27 cellular contexts compared by ENCODE assay signal in the genomic region with DNA sequence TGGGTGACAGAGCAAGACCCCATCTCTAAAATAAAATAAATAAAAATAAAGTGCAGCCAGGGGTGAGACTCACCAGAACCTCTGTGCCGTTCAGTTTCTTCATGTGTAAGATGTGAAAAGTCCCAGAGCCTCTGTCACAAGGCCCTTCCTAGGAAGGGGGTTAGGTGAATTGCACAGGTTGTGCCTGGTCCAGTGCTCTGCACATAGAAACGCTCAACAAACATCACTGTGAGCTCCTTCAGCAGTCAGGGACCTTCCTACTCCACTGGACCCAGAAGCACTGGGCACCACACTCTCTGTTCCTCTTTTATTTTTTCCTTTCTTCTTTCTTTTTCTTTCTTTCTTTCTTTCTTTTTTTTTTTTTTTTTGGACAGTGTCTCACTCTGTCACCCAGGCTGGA. TPM values are rescaled to one million over a fixed set of nuclear protein-coding genes. Genes with fewer than 3 reads are reported as not detected.
DNase-seq lines count a peak whose midpoint lies in the region; ATAC-seq, FAIRE-seq and TF ChIP-seq lines count a peak whose summit lies in the region.
"Had no signal": no experiment of that assay in that cellular context is flagged by ENCODE, and none has a peak within 500 bp of the region (broad histone marks: within the 10 kb centered on the region; RNA-seq: fewer than 3 reads in every experiment).

No MANE protein-coding gene starts in this region.

- no peak overlapping the region for H3K4me3 Mint-ChIP-seq in activated T-cell treated with anti-CD3 and anti-CD28 coated beads, Interleukin-2, amount 50 U/mL, for 4 hours
- H3K4me3 Mint-ChIP-seq: CD14-positive monocyte; CD4-positive, alpha-beta memory T cell; CD4-positive, CD25-positive, alpha-beta regulatory T cell; CD8-positive, alpha-beta memory T cell had no signal

- H3K4me1 Mint-ChIP-seq in activated T-cell treated with anti-CD3 and anti-CD28 coated beads, Interleukin-2, amount 50 U/mL, for 4 hours (ENCODE audit: low read depth) = no peaks in the 10 kb centered on the region
- H3K4me1 Mint-ChIP-seq: CD14-positive monocyte; CD4-positive, alpha-beta memory T cell; CD8-positive, alpha-beta memory T cell had no signal

- RAD21 ChIA-PET in GM12878 (lab: Charles Lee; ENCODE audit: unreplicated experiment) = no interaction called here

- no peak overlapping the region for H3K9ac ChIP-seq in GM12878 (ENCODE audit: control insufficient read depth, insufficient read depth, low read length)
- H3K9ac ChIP-seq: BLaER1 had no signal

- ATAC-seq in GM12878 = no peak
- ATAC-seq in activated T-cell treated with anti-CD3 and anti-CD28 coated beads, Interleukin-2, amount 50 U/mL, for 4 hours = no peak

- no peaks in the 10 kb centered on the region for H3K9me3 ChIP-seq in GM12878 (replicated peaks; ENCODE audit: control insufficient read depth, insufficient read depth, low read length)
- H3K9me3 ChIP-seq in spleen = no peaks in the 10 kb centered on the region
- H3K9me3 ChIP-seq in thyroid gland = no peaks in the 10 kb centered on the region
- H3K9me3 ChIP-seq: BE2C had no signal

- H3K79me2 ChIP-seq in GM12878 (ENCODE audit: control insufficient read depth, insufficient read depth, low read length) = no peaks in the 10 kb centered on the region

- no TSS peak for BruUV-seq in GM12878 (replicated peaks; lab: Mats Ljungman, UMichigan)

- SMC1A ChIA-PET in GM12878 (lab: Charles Lee; ENCODE audit: uncharacterized antibody, unreplicated experiment) = no interaction called here

- peaks cover 4% of the 10 kb centered on the region for H3K36me3 Mint-ChIP-seq in activated T-cell treated with anti-CD3 and anti-CD28 coated beads, Interleukin-2, amount 50 U/mL, for 4 hours (ENCODE audit: insufficient read depth)

- CTCF ChIA-PET in GM12878 (lab: Yijun Ruan, JAX) = no interaction called here

- H3K4me3 ChIP-seq in GM12878 = no peak overlapping the region
- H3K4me3 ChIP-seq in spleen = no peak overlapping the region
- no peak overlapping the region for H3K4me3 ChIP-seq in thyroid gland (replicated peaks in 1 of 3)
- H3K4me3 ChIP-seq: BLaER1 had no signal

- WGBS in GM12878 (ENCODE audit: insufficient coverage, insufficient replicate concordance, low lambda C conversion rate, missing lambda C conversion rate) = 63% methylated on average over 2 of the region's 2 CpGs
- 93 to 100% (median 96%) methylated on average over 2 of the region's 2 CpGs for WGBS in spleen, 5 donors
- 95 to 96% methylated on average over 2 of the region's 2 CpGs for WGBS in thyroid gland, 2 donors

- H3K4me2 ChIP-seq in GM12878 (ENCODE audit: control insufficient read depth, insufficient read depth) = no peak overlapping the region
- H3K4me2 ChIP-seq: BLaER1 had no signal

- H3K9me3 Mint-ChIP-seq in activated T-cell treated with anti-CD3 and anti-CD28 coated beads, Interleukin-2, amount 50 U/mL, for 4 hours = no peaks in the 10 kb centered on the region
- H3K9me3 Mint-ChIP-seq: CD4-positive, alpha-beta memory T cell; CD4-positive, CD25-positive, alpha-beta regulatory T cell; CD8-positive, alpha-beta memory T cell had no signal

- H3K27ac ChIP-seq in GM12878 (ENCODE audit: control insufficient read depth, insufficient read depth) (no peak overlapping the region), spleen (no peak overlapping the region), thyroid gland (no peak overlapping the region)
- H3K27ac ChIP-seq: BLaER1 had no signal

- TF ChIP-seq CTCF in GM12878 (IDR thresholded peaks at IDR 0.05 in 2 of 3, conservative IDR thresholded peaks at IDR 0.05 in 1 of 3; ENCODE audit: control insufficient read depth in 2 of 3, extremely low read depth in 1 of 3, insufficient read depth in 1 of 3, low read depth in 3 of 3, low read length in 3 of 3) (no peak), spleen (IDR thresholded peaks at IDR 0.05 in 8 of 11, conservative IDR thresholded peaks at IDR 0.05 in 3 of 11) (no peak), thyroid gland (IDR thresholded peaks at IDR 0.05) (no peak)

- H3K27me3 ChIP-seq in GM12878 (replicated peaks in 1 of 2; ENCODE audit: control insufficient read depth in 2 of 2, insufficient read depth in 2 of 2, low read length in 1 of 2) (no peaks in the 10 kb centered on the region), spleen (replicated peaks in 1 of 7) (no peaks in the 10 kb centered on the region), thyroid gland (no peaks in the 10 kb centered on the region)
- H3K27me3 ChIP-seq: BE2C, BLaER1 had no signal

- POLR2A ChIA-PET in GM12878 (lab: Charles Lee) = no interaction called here

- no peak overlapping the region for H2AFZ ChIP-seq in GM12878 (ENCODE audit: control insufficient read depth, low read depth, low read length)

- in situ Hi-C loops in GM12878 (cut with MboI) = no loop called here

- intact Hi-C loops in GM12878 (cut with micrococcal nuclease; ENCODE audit: unreplicated experiment) = no loop called here
- intact Hi-C loops in spleen (cut with DNase I; ENCODE audit: low total_unique reads) = no loop called here
- intact Hi-C loops in thyroid gland (cut with DNase I) = no loop called here

- TF ChIP-seq EP300 in GM12878 (IDR thresholded peaks at IDR 0.05; ENCODE audit: borderline replicate concordance in 1 of 2, control insufficient read depth in 1 of 2, low read depth in 2 of 2, low read length in 2 of 2) = no peak

- no peak for DNase-seq in GM12891 (ENCODE audit: insufficient read length, low spot score)
- DNase-seq in GM12878 (ENCODE audit: low read depth, low spot score) = no peak
- peak; percentile 7 for DNase-seq in spleen
- no peak for DNase-seq in NCI-H1694 (lab: John Stamatoyannopoulos, UW)
- DNase-seq in thyroid gland = no peak
- no peak for DNase-seq in activated T-cell treated with anti-CD3 and anti-CD28 coated beads, Interleukin-2, amount 50 U/mL, for 4 hours
- DNase-seq: 8988T; ACHN; BE2C; C1 segment of cervical spinal cord; CD4-positive, alpha-beta memory T cell; CD4-positive, CD25-positive, alpha-beta regulatory T cell; CD8-positive, alpha-beta memory T cell; COR-L47; DMS 273 treated with DMSO at 0.1 percent for 48 hours; DMS153; DMS53; DMS79; DND-41; EL; GDM1 had no signal

- no peaks in the 10 kb centered on the region for H4K20me1 ChIP-seq in GM12878 (ENCODE audit: control insufficient read depth, insufficient read depth)
- H4K20me1 ChIP-seq: BLaER1 had no signal

- no peak for TF ChIP-seq RAD21 in GM12878 (IDR thresholded peaks at IDR 0.05; ENCODE audit: insufficient read depth, low read depth, low read length)

- no peaks in the 10 kb centered on the region for H3K27me3 Mint-ChIP-seq in activated T-cell treated with anti-CD3 and anti-CD28 coated beads, Interleukin-2, amount 50 U/mL, for 4 hours (ENCODE audit: low read depth)
- H3K27me3 Mint-ChIP-seq: CD4-positive, alpha-beta memory T cell; CD4-positive, CD25-positive, alpha-beta regulatory T cell; CD8-positive, alpha-beta memory T cell had no signal

- H3K36me3 ChIP-seq in GM12878 (ENCODE audit: control insufficient read depth in 2 of 2, insufficient read depth in 2 of 2, low read length in 1 of 2) (no peaks in the 10 kb centered on the region; a peak in 1 of 4 replicates), spleen (peaks cover 0 to 3% (median 0%) of the 10 kb centered on the region in 6 donors), thyroid gland (no peaks in the 10 kb centered on the region)
- H3K36me3 ChIP-seq: BE2C had no signal

- no peaks in the 10 kb centered on the region for H3K4me1 ChIP-seq in GM12878 (ENCODE audit: control insufficient read depth, insufficient read depth, low read length)
- H3K4me1 ChIP-seq in spleen = no peaks in the 10 kb centered on the region
- H3K4me1 ChIP-seq in thyroid gland = no peaks in the 10 kb centered on the region
- H3K4me1 ChIP-seq: BE2C had no signal

- FAIRE-seq in GM12891 (lab: Jason Lieb, UNC) (no peak), GM12878 (lab: Jason Lieb, UNC) (no peak)
- FAIRE-seq: A204.1, GM12892, GM18507, GM19239 had no signal

- TF ChIP-seq POLR2A in GM12891 (IDR thresholded peaks at IDR 0.05; ENCODE audit: low read depth, low read length) (no peak), GM12878 (IDR thresholded peaks at IDR 0.05; ENCODE audit: low read depth, low read length) (no peak), spleen (IDR thresholded peaks at IDR 0.05) (no peak), thyroid gland (IDR thresholded peaks at IDR 0.05) (no peak)

RNA-seq across cellular contexts. Expression of a gene that starts 22.3 kb away (rescaled TPM):
- polyA plus RNA-seq in GM12891 (2012; ENCODE audit: low read depth, missing spikeins) = 127 TPM
- total RNA-seq in GM12878 (2013; cell fraction: nucleolus; rRNA removed) = 18.4 and 19.7 TPM in 2 replicates
- total RNA-seq in GM12878 (2014; rRNA removed) (113 and 127 TPM in 2 replicates), GM12878 (2014; rRNA removed; fragmentation: Illumina TruSeq; extraction: Trizol) (92.1 and 102 TPM in 2 replicates), GM12878 (2021) (96.5 and 102 TPM in 2 replicates), spleen (10 to 100 TPM; 11.2 to 37.4 (median 32.9) TPM), thyroid gland (10 to 100 TPM; 24.0 to 86.6 (median 65.6) TPM)
- 31.3 TPM for polyA plus RNA-seq in GM12878 (2011; ENCODE audit: low read depth)
- polyA plus RNA-seq in GM12878 (2011; rRNA removed) (85.8 and 131 TPM in 2 replicates), GM12878 (2014; fragmentation: Illumina TruSeq; extraction: Trizol) (69.3 and 86.6 TPM in 2 replicates), GM12878 (2014; fragmentation: Nextera tagmentation; extraction: Ambion mirVana) (100 to 1,000 TPM; 194 to 283 TPM), GM12878 (2014; rRNA removed) (129 and 140 TPM in 2 replicates), GM12878 (2016; fragmentation: Nextera tagmentation; extraction: Ambion mirVana) (100 to 1,000 TPM; 247 to 256 TPM), spleen (10 to 100 TPM; 50.5 to 81.0 (median 62.2) TPM)
- 75.5 and 105 TPM in 2 replicates for polyA plus RNA-seq in GM12878 (2011; cell fraction: cytosol; rRNA removed)
- 58.2 and 61.3 TPM in 2 replicates for polyA plus RNA-seq in GM12878 (2011; cell fraction: nucleus; rRNA removed)
- 70.0 and 75.5 TPM in 2 replicates for polyA plus RNA-seq in GM12878 (2012)
- 37.8 and 45.4 TPM in 2 replicates for polyA minus RNA-seq in GM12878 (2011; rRNA and poly(A)+ RNA removed)
- 17.0 and 25.8 TPM in 2 replicates for polyA minus RNA-seq in GM12878 (2011; cell fraction: cytosol; rRNA and poly(A)+ RNA removed)
- 24.1 and 43.1 TPM in 2 replicates for polyA minus RNA-seq in GM12878 (2011; cell fraction: nucleus; rRNA and poly(A)+ RNA removed)
- total RNA-seq in activated T-cell treated with anti-CD3 and anti-CD28 coated beads, Interleukin-2, amount 50 U/mL, for 4 hours = 100 to 1,000 TPM; 106 to 130 (median 122) TPM

RNA-seq across cellular contexts. Expression of a gene that starts 22.4 kb away (rescaled TPM):
- polyA plus RNA-seq in GM12891 (2012; ENCODE audit: low read depth, missing spikeins) = 6.7 TPM
- total RNA-seq in GM12878 (2013; cell fraction: nucleolus; rRNA removed) = 29.3 and 43.7 TPM in 2 replicates
- 7.5 and 7.8 TPM in 2 replicates for total RNA-seq in GM12878 (2014; rRNA removed)
- total RNA-seq in GM12878 (2014; rRNA removed; fragmentation: Illumina TruSeq; extraction: Trizol) = 6.3 and 7.4 TPM in 2 replicates
- total RNA-seq in GM12878 (2021) = 17.1 and 20.1 TPM in 2 replicates
- polyA plus RNA-seq in GM12878 (2011; ENCODE audit: low read depth) = 3.4 TPM
- 7.6 and 12.8 TPM in 2 replicates for polyA plus RNA-seq in GM12878 (2011; rRNA removed)
- polyA plus RNA-seq in GM12878 (2011; cell fraction: cytosol; rRNA removed) = 8.4 and 10.5 TPM in 2 replicates
- polyA plus RNA-seq in GM12878 (2011; cell fraction: nucleus; rRNA removed) = 56.2 and 70.0 TPM in 2 replicates
- 6.9 and 7.0 TPM in 2 replicates for polyA plus RNA-seq in GM12878 (2012)
- 5.7 and 9.8 TPM in 2 replicates for polyA plus RNA-seq in GM12878 (2014; fragmentation: Illumina TruSeq; extraction: Trizol)
- polyA plus RNA-seq in GM12878 (2014; fragmentation: Nextera tagmentation; extraction: Ambion mirVana) = 1 to 10 TPM; 1.4 to 1.6 TPM
- polyA plus RNA-seq in GM12878 (2014; rRNA removed) = 13.4 and 13.9 TPM in 2 replicates
- 10 to 100 TPM; 12.6 to 13.2 TPM for polyA plus RNA-seq in GM12878 (2016; fragmentation: Nextera tagmentation; extraction: Ambion mirVana)
- 9.9 and 13.0 TPM in 2 replicates for polyA minus RNA-seq in GM12878 (2011; rRNA and poly(A)+ RNA removed)
- polyA minus RNA-seq in GM12878 (2011; cell fraction: cytosol; rRNA and poly(A)+ RNA removed) = 5.6 and 6.4 TPM in 2 replicates
- 19.2 and 31.2 TPM in 2 replicates for polyA minus RNA-seq in GM12878 (2011; cell fraction: nucleus; rRNA and poly(A)+ RNA removed)
- total RNA-seq in spleen = 10 to 100 TPM; 15.6 to 31.6 (median 25.3) TPM
- polyA plus RNA-seq in spleen = 10 to 100 TPM in 2 of 3 donors, 1 to 10 TPM in 1; 8.2 to 24.1 (median 21.7) TPM
- total RNA-seq in thyroid gland = 10 to 100 TPM; 10.2 to 18.4 (median 11.7) TPM
- 10 to 100 TPM; 26.6 to 34.0 (median 29.6) TPM for total RNA-seq in activated T-cell treated with anti-CD3 and anti-CD28 coated beads, Interleukin-2, amount 50 U/mL, for 4 hours

RNA-seq across cellular contexts. Expression of a gene that starts 39.6 kb away (rescaled TPM):
- polyA plus RNA-seq in GM12891 (2012; ENCODE audit: low read depth, missing spikeins) = 2.4 TPM
- 11.0 and 15.9 TPM in 2 replicates for total RNA-seq in GM12878 (2013; cell fraction: nucleolus; rRNA removed)
- total RNA-seq in GM12878 (2014; rRNA removed) (6.6 and 7.6 TPM in 2 replicates), GM12878 (2014; rRNA removed; fragmentation: Illumina TruSeq; extraction: Trizol) (7.0 and 7.5 TPM in 2 replicates), GM12878 (2021) (17.5 and 17.8 TPM in 2 replicates), spleen (100 to 1,000 TPM in 1 of 7 donors, 10 to 100 TPM in 6; 43.3 to 118 (median 73.1) TPM), thyroid gland (10 to 100 TPM; 29.9 to 58.0 (median 43.8) TPM)
- polyA plus RNA-seq in GM12878 (2011; ENCODE audit: low read depth) = 6.4 TPM
- polyA plus RNA-seq in GM12878 (2011; rRNA removed) (2.5 and 4.5 TPM in 2 replicates), GM12878 (2014; fragmentation: Illumina TruSeq; extraction: Trizol) (7.4 and 10.9 TPM in 2 replicates), GM12878 (2014; fragmentation: Nextera tagmentation; extraction: Ambion mirVana) (1 to 10 TPM; 1.1 to 2.1 TPM), GM12878 (2014; rRNA removed) (7.9 and 9.6 TPM in 2 replicates), GM12878 (2016; fragmentation: Nextera tagmentation; extraction: Ambion mirVana) (1 to 10 TPM; 4.9 to 5.4 TPM), spleen (10 to 100 TPM in 2 of 3 donors, 1 to 10 TPM in 1; 6.7 to 18.0 (median 11.0) TPM)
- 3.3 and 4.3 TPM in 2 replicates for polyA plus RNA-seq in GM12878 (2011; cell fraction: cytosol; rRNA removed)
- 5.9 and 8.1 TPM in 2 replicates for polyA plus RNA-seq in GM12878 (2011; cell fraction: nucleus; rRNA removed)
- polyA plus RNA-seq in GM12878 (2012) = 4.9 and 7.9 TPM in 2 replicates
- 7.9 and 11.6 TPM in 2 replicates for polyA minus RNA-seq in GM12878 (2011; rRNA and poly(A)+ RNA removed)
- 4.8 and 6.0 TPM in 2 replicates for polyA minus RNA-seq in GM12878 (2011; cell fraction: cytosol; rRNA and poly(A)+ RNA removed)
- polyA minus RNA-seq in GM12878 (2011; cell fraction: nucleus; rRNA and poly(A)+ RNA removed) = 2.4 and 5.0 TPM in 2 replicates
- total RNA-seq in activated T-cell treated with anti-CD3 and anti-CD28 coated beads, Interleukin-2, amount 50 U/mL, for 4 hours = 10 to 100 TPM; 12.3 to 15.8 (median 14.2) TPM
